In the genomic region with DNA sequence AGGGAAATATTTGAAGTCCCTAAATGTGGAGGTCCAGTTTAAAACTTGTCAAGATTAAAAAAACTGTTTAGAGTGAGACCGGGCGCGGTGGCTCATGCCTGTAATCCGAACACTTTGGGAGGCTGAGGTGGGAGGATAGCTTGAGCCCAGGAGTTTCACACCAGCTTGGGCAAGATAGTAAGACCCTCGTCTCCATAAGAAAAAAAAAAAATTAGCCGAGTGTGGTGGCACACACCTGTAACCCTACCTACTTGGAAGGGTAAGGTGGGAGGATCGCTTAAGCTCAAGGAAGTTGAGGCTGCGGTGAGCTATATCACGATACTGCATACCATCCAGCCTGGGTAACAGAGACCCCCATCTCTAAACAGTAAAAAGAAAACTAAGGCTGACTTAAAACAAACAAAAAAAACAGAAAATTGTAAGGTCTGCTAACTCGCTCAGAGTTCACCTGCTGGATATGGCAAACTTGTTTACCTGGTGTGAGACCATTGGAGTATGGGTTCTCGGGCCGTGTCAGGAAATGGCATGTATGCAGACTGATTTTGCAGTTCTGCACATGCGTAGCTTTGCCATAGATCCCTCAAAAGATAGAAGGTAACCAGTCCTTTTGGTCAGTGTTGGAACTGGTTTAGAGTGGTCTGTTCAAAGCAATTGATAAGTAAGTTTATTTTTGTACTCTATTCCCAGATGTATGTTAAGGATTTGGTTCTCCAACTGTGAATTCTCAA, we compare ENCODE assay signal across 8 cellular contexts. TPM values are rescaled to one million over a fixed set of nuclear protein-coding genes. Genes with fewer than 3 reads are reported as not detected.
DNase-seq lines count a peak whose midpoint lies in the region; ATAC-seq and TF ChIP-seq lines count a peak whose summit lies in the region.

No MANE protein-coding gene starts in this region.

- H3K27me3 ChIP-seq in cardiac muscle cell (no peaks in the 10 kb centered on the region), mesendoderm (ENCODE audit: insufficient read depth, low read length, poor library complexity) (no peaks in the 10 kb centered on the region), upper lobe of right lung (no peaks in the 10 kb centered on the region)

- DNase-seq in cardiac muscle cell (ENCODE audit: low read depth in 1 of 2, low spot score in 1 of 2) (no peak), left cardiac atrium (no peak), astrocyte of the cerebellum (ENCODE audit: low read depth) (no peak), mesendoderm (no peak), upper lobe of right lung (no peak), HuH-7 (ENCODE audit: low spot score) (no peak), MV-4-11 (lab: John Stamatoyannopoulos, UW) (no peak)

- H2BK5ac ChIP-seq in mesendoderm (ENCODE audit: low read length): no peak overlapping the region

- no peak for ATAC-seq in left cardiac atrium
- no peak for ATAC-seq in upper lobe of right lung
- no peak for ATAC-seq in HG02763 (IDR thresholded peaks at IDR 0.05; ENCODE audit: unreplicated experiment)

- intact Hi-C loops in left cardiac atrium (cut with DNase I) (no loop called here), upper lobe of right lung (cut with DNase I) (no loop called here)

- no peak overlapping the region for H3K18ac ChIP-seq in mesendoderm (ENCODE audit: low read length)

- H3K4me2 ChIP-seq in mesendoderm (ENCODE audit: low read length): peak overlapping the region; percentile 14

- no peak overlapping the region for H3K4ac ChIP-seq in mesendoderm (ENCODE audit: low read depth, low read length)

- no peak overlapping the region for H3K56ac ChIP-seq in mesendoderm (ENCODE audit: low read length)

- peaks cover 51% of the 10 kb centered on the region for H3K4me1 ChIP-seq in cardiac muscle cell (ENCODE audit: low read depth)
- peaks cover 4% of the 10 kb centered on the region for H3K4me1 ChIP-seq in mesendoderm (ENCODE audit: control insufficient read depth, low read depth, low read length)
- H3K4me1 ChIP-seq in upper lobe of right lung: peaks cover 56% of the 10 kb centered on the region

- H2BK15ac ChIP-seq in mesendoderm (replicated peaks; ENCODE audit: low read depth): no peak overlapping the region

- peak overlapping the region; percentile 89 for H3K4me3 ChIP-seq in cardiac muscle cell
- H3K4me3 ChIP-seq in astrocyte of the cerebellum (ENCODE audit: low read depth, low read length): peak overlapping the region; percentile 98
- no peak overlapping the region for H3K4me3 ChIP-seq in mesendoderm (ENCODE audit: low read length)
- H3K4me3 ChIP-seq in upper lobe of right lung: peak overlapping the region; percentile 87

- no peak overlapping the region for H2AK5ac ChIP-seq in mesendoderm (ENCODE audit: low read length)

- WGBS in mesendoderm (ENCODE audit: extremely low coverage, insufficient coverage, low lambda C conversion rate): no CpG with 5 or more reads among the region's 13 CpGs

- H2BK120ac ChIP-seq in mesendoderm (ENCODE audit: low read depth, low read length): no peak overlapping the region

- no peak overlapping the region for H4K8ac ChIP-seq in mesendoderm (ENCODE audit: low read depth, low read length)

- H3K27ac ChIP-seq in cardiac muscle cell (no peak overlapping the region), mesendoderm (ENCODE audit: low read depth, low read length) (no peak overlapping the region), upper lobe of right lung (peak overlapping the region; percentile 91)

- peak overlapping the region; percentile 8 for H3K9ac ChIP-seq in mesendoderm (ENCODE audit: low read length)

- peaks cover 12% of the 10 kb centered on the region for H3K79me1 ChIP-seq in mesendoderm (ENCODE audit: low read length)

- H3K36me3 ChIP-seq in cardiac muscle cell (no peaks in the 10 kb centered on the region), mesendoderm (ENCODE audit: control insufficient read depth, insufficient read depth, low read length) (no peaks in the 10 kb centered on the region), upper lobe of right lung (no peaks in the 10 kb centered on the region)

- H3K79me2 ChIP-seq in mesendoderm (ENCODE audit: control insufficient read depth, insufficient read depth, low read length): peaks cover 60% of the 10 kb centered on the region

- no peak overlapping the region for H4K5ac ChIP-seq in mesendoderm (ENCODE audit: low read length)

- in situ Hi-C loops in astrocyte of the cerebellum (cut with HindIII; ENCODE audit: low sequenced_read_pairs): no loop called here

- no peak overlapping the region for H3K23ac ChIP-seq in mesendoderm (ENCODE audit: low read length)

- H3K9me3 ChIP-seq in cardiac muscle cell (ENCODE audit: low read depth) (no peaks in the 10 kb centered on the region), upper lobe of right lung (no peaks in the 10 kb centered on the region)

- TF ChIP-seq CTCF in cardiac muscle cell (IDR thresholded peaks at IDR 0.05; ENCODE audit: low read depth, low read length): no peak
- TF ChIP-seq CTCF in astrocyte of the cerebellum (IDR thresholded peaks at IDR 0.05; ENCODE audit: low read depth, low read length, missing control alignments): no peak
- TF ChIP-seq CTCF in upper lobe of right lung (IDR thresholded peaks at IDR 0.05): no peak

RNA-seq across cellular contexts. Expression of gene RNF10, which starts 2.1 kb away (rescaled TPM):
- total RNA-seq in cardiac muscle cell: 107 and 122 TPM in 2 replicates
- 210 and 227 TPM in 2 replicates for polyA plus RNA-seq in cardiac muscle cell
- 100 to 1,000 TPM; 225 to 240 TPM for total RNA-seq in left cardiac atrium
- 131 TPM for polyA plus RNA-seq in mesendoderm (2013, experiment 1 of 2)
- polyA plus RNA-seq in mesendoderm (2013, experiment 2 of 2): 137 TPM
- 190 TPM for total RNA-seq in upper lobe of right lung

RNA-seq across cellular contexts. Expression of gene COQ5, which starts 7.3 kb away (rescaled TPM):
- total RNA-seq in cardiac muscle cell (61.8 and 67.2 TPM in 2 replicates), left cardiac atrium (10 to 100 TPM; 28.6 to 29.3 TPM), upper lobe of right lung (19.6 TPM)
- 99.3 and 112 TPM in 2 replicates for polyA plus RNA-seq in cardiac muscle cell
- polyA plus RNA-seq in mesendoderm (2013, experiment 1 of 2): 26.5 TPM
- polyA plus RNA-seq in mesendoderm (2013, experiment 2 of 2): 25.9 TPM

RNA-seq across cellular contexts. Expression of gene DYNLL1, which starts 40.3 kb away (rescaled TPM):
- total RNA-seq in cardiac muscle cell: 186 and 248 TPM in 2 replicates
- polyA plus RNA-seq in cardiac muscle cell: 534 and 546 TPM in 2 replicates
- total RNA-seq in left cardiac atrium: 100 to 1,000 TPM; 156 to 237 TPM
- 544 TPM for polyA plus RNA-seq in mesendoderm (2013, experiment 1 of 2)
- 543 TPM for polyA plus RNA-seq in mesendoderm (2013, experiment 2 of 2)
- 242 TPM for total RNA-seq in upper lobe of right lung

RNA-seq across cellular contexts. Expression of gene POP5, which starts 45.0 kb away (rescaled TPM):
- 27.9 and 32.8 TPM in 2 replicates for total RNA-seq in cardiac muscle cell
- 59.2 and 75.3 TPM in 2 replicates for polyA plus RNA-seq in cardiac muscle cell
- 10 to 100 TPM; 27.9 to 34.3 TPM for total RNA-seq in left cardiac atrium
- polyA plus RNA-seq in mesendoderm (2013, experiment 1 of 2): 45.5 TPM
- polyA plus RNA-seq in mesendoderm (2013, experiment 2 of 2): 44.6 TPM
- 41.1 TPM for total RNA-seq in upper lobe of right lung
